8 cellular contexts compared by ENCODE assay signal in genomic region chr17:38877130-38877851, GRCh38. TPM values are rescaled to one million over a fixed set of nuclear protein-coding genes. Genes with fewer than 3 reads are reported as not detected.
DNase-seq lines count a peak whose midpoint lies in the region; ATAC-seq and TF ChIP-seq lines count a peak whose summit lies in the region.

No MANE protein-coding gene starts in this region.

- no peaks in the 10 kb centered on the region for H3K36me3 ChIP-seq in hepatocyte (replicated peaks; ENCODE audit: insufficient read depth, low read depth)
- peaks cover 0 to 21% (median 0%) of the 10 kb centered on the region in 3 donors for H3K36me3 ChIP-seq in tibial nerve

- intact Hi-C loops in activated naive CD4-positive, alpha-beta T cell treated with anti-CD3 and anti-CD28 coated beads for 36 hours (cut with micrococcal nuclease) = loop anchor here (10.0 kb wide), 1 partner anchor 528 kb away; the partner anchor contains the start of gene FBXL20

- 81% methylated on average over 7 of the region's 7 CpGs for WGBS in hepatocyte (ENCODE audit: low lambda C conversion rate, missing lambda C conversion rate)
- 32 to 54% methylated on average over 5 to 7 of the region's 7 CpGs for WGBS in tibial nerve, 2 donors

- peaks cover 93% of the 10 kb centered on the region for H3K4me1 Mint-ChIP-seq in activated naive CD4-positive, alpha-beta T cell treated with anti-CD3 and anti-CD28 coated beads for 36 hours (ENCODE audit: low read depth)
- H3K4me1 Mint-ChIP-seq in T-helper 1 cell treated with Interleukin-12 subunit alpha and Interleukin-12 subunit beta and Interleukin-4 antibody, amounts not matched to agents 30 μg/mL and 1 μg/mL, for 36 hours (ENCODE audit: low read depth) = peaks cover 66% of the 10 kb centered on the region

- CTCF ChIA-PET in activated naive CD4-positive, alpha-beta T cell treated with anti-CD3 and anti-CD28 coated beads for 36 hours (lab: Charles Lee) = interaction anchor here (1.0 to 1.3 kb wide), 2 partner anchors 17 to 46 kb away, joined by 3 read pairs; no protein-coding TSS in a partner anchor

- TF ChIP-seq EP300 in tibial nerve (IDR thresholded peaks at IDR 0.05) = no peak

- H3K4me3 ChIP-seq in hepatocyte (no peak overlapping the region), tibial nerve (peak overlapping the region in 1 of 4 donors; percentile 1)

- H4K20me1 ChIP-seq in hepatocyte (ENCODE audit: insufficient read depth, poor library complexity, severe bottlenecking) = peaks cover 94% of the 10 kb centered on the region

- peak; percentile 66 for DNase-seq in activated naive CD4-positive, alpha-beta T cell treated with anti-CD3 and anti-CD28 coated beads for 36 hours
- no peak for DNase-seq in activated naive CD4-positive, alpha-beta T cell treated with Interleukin-2 at 50 U/mL for 16 hours
- no peak for DNase-seq in hepatocyte (ENCODE audit: low spot score)
- no peak for DNase-seq in tibial nerve (ENCODE audit: low spot score in 2 of 2)
- no peak for DNase-seq in NCI-H2171 treated with DMSO at 0.1 percent for 48 hours (lab: John Stamatoyannopoulos, UW)

- H3K79me2 ChIP-seq in hepatocyte = peaks cover 97% of the 10 kb centered on the region

- TF ChIP-seq CTCF in hepatocyte (IDR thresholded peaks at IDR 0.05; ENCODE audit: poor library complexity) = no peak
- no peak for TF ChIP-seq CTCF in tibial nerve (IDR thresholded peaks at IDR 0.05)

- TF ChIP-seq POLR2A in tibial nerve (IDR thresholded peaks at IDR 0.05) = no peak

- H3K36me3 Mint-ChIP-seq in activated naive CD4-positive, alpha-beta T cell treated with anti-CD3 and anti-CD28 coated beads for 36 hours (ENCODE audit: low read depth) = peaks cover 15% of the 10 kb centered on the region
- peaks cover 33% of the 10 kb centered on the region for H3K36me3 Mint-ChIP-seq in T-helper 1 cell treated with Interleukin-12 subunit alpha and Interleukin-12 subunit beta and Interleukin-4 antibody, amounts not matched to agents 30 μg/mL and 1 μg/mL, for 36 hours (ENCODE audit: low read depth)

- H3K4me2 ChIP-seq in hepatocyte = peak overlapping the region; percentile 16

- H3K4me1 ChIP-seq in hepatocyte (ENCODE audit: insufficient read depth) = peaks cover 85% of the 10 kb centered on the region
- H3K4me1 ChIP-seq in tibial nerve = peaks cover 3 to 100% (median 90%) of the 10 kb centered on the region in 4 donors

- H3K9me3 ChIP-seq in hepatocyte (ENCODE audit: low read depth) (no peaks in the 10 kb centered on the region), tibial nerve (no peaks in the 10 kb centered on the region)

- H3K9me3 Mint-ChIP-seq in activated naive CD4-positive, alpha-beta T cell treated with anti-CD3 and anti-CD28 coated beads for 36 hours = no peaks in the 10 kb centered on the region
- no peaks in the 10 kb centered on the region for H3K9me3 Mint-ChIP-seq in T-helper 1 cell treated with Interleukin-12 subunit alpha and Interleukin-12 subunit beta and Interleukin-4 antibody, amounts not matched to agents 30 μg/mL and 1 μg/mL, for 36 hours

- H3K9me2 ChIP-seq in hepatocyte (replicated peaks; ENCODE audit: insufficient read depth) = no peaks in the 10 kb centered on the region

- ATAC-seq in HG03442 (IDR thresholded peaks at IDR 0.05; ENCODE audit: unreplicated experiment) = no peak
- ATAC-seq in GM18498 (IDR thresholded peaks at IDR 0.05; ENCODE audit: unreplicated experiment) = no peak

- H3K4me3 Mint-ChIP-seq in activated naive CD4-positive, alpha-beta T cell treated with anti-CD3 and anti-CD28 coated beads for 36 hours = no peak overlapping the region
- peak overlapping the region; percentile 37 for H3K4me3 Mint-ChIP-seq in T-helper 1 cell treated with Interleukin-12 subunit alpha and Interleukin-12 subunit beta and Interleukin-4 antibody, amounts not matched to agents 30 μg/mL and 1 μg/mL, for 36 hours

- H2AFZ ChIP-seq in hepatocyte = no peak overlapping the region

- peak overlapping the region; percentile 33 for H3K27ac ChIP-seq in hepatocyte
- peak overlapping the region; percentile 6 to 94 (median 72) for H3K27ac ChIP-seq in tibial nerve

- no peaks in the 10 kb centered on the region for H3K27me3 Mint-ChIP-seq in activated naive CD4-positive, alpha-beta T cell treated with anti-CD3 and anti-CD28 coated beads for 36 hours (ENCODE audit: low read depth)
- H3K27me3 Mint-ChIP-seq in T-helper 1 cell treated with Interleukin-12 subunit alpha and Interleukin-12 subunit beta and Interleukin-4 antibody, amounts not matched to agents 30 μg/mL and 1 μg/mL, for 36 hours (ENCODE audit: low read depth) = no peaks in the 10 kb centered on the region

- peak overlapping the region; percentile 85 for H3K27ac Mint-ChIP-seq in activated naive CD4-positive, alpha-beta T cell treated with anti-CD3 and anti-CD28 coated beads for 36 hours
- peak overlapping the region; percentile 62 for H3K27ac Mint-ChIP-seq in T-helper 1 cell treated with Interleukin-12 subunit alpha and Interleukin-12 subunit beta and Interleukin-4 antibody, amounts not matched to agents 30 μg/mL and 1 μg/mL, for 36 hours

- H3K27me3 ChIP-seq in hepatocyte (no peaks in the 10 kb centered on the region), tibial nerve (no peaks in the 10 kb centered on the region)

RNA-seq across cellular contexts. Expression of gene LASP1, which starts 7.4 kb away (rescaled TPM):
- total RNA-seq in activated naive CD4-positive, alpha-beta T cell treated with anti-CD3 and anti-CD28 coated beads for 36 hours = 100 to 1,000 TPM; 105 to 113 TPM
- total RNA-seq in hepatocyte = 214 and 238 TPM in 2 replicates
- polyA plus RNA-seq in hepatocyte = 131 and 141 TPM in 2 replicates
- 100 to 1,000 TPM; 110 to 165 (median 137) TPM for total RNA-seq in tibial nerve

RNA-seq across cellular contexts. Expression of gene RPL23, which starts 23.8 kb away (rescaled TPM):
- 1,000 to 10,000 TPM; 2,241 to 2,332 TPM for total RNA-seq in activated naive CD4-positive, alpha-beta T cell treated with anti-CD3 and anti-CD28 coated beads for 36 hours
- 1,384 and 1,482 TPM in 2 replicates for total RNA-seq in hepatocyte
- 479 and 491 TPM in 2 replicates for polyA plus RNA-seq in hepatocyte
- 1,000 to 10,000 TPM; 1,112 to 1,642 (median 1,331) TPM for total RNA-seq in tibial nerve

RNA-seq across cellular contexts. Expression of gene CWC25, which starts 52.2 kb away (rescaled TPM):
- 10 to 100 TPM; 18.6 to 21.9 TPM for total RNA-seq in activated naive CD4-positive, alpha-beta T cell treated with anti-CD3 and anti-CD28 coated beads for 36 hours
- total RNA-seq in hepatocyte = 10.0 and 11.0 TPM in 2 replicates
- polyA plus RNA-seq in hepatocyte = 16.5 and 18.5 TPM in 2 replicates
- 10 to 100 TPM; 19.0 to 43.3 (median 24.9) TPM for total RNA-seq in tibial nerve
